8 cellular contexts compared by ENCODE assay signal in genomic region chr1:21232044-21232443, GRCh38. TPM values are rescaled to one million over a fixed set of nuclear protein-coding genes. Genes with fewer than 3 reads are reported as not detected.
DNase-seq lines count a peak whose midpoint lies in the region; ATAC-seq and TF ChIP-seq lines count a peak whose summit lies in the region.

No MANE protein-coding gene starts in this region.

- peak; percentile 92 for TF ChIP-seq RAD21 in neural cell (conservative IDR thresholded peaks at IDR 0.05)

- H3K9me3 Mint-ChIP-seq in WTC11 = no peaks in the 10 kb centered on the region

- no peaks in the 10 kb centered on the region for H3K27me3 ChIP-seq in neural cell (ENCODE audit: insufficient read depth, low read depth, low read length)

- POLR2A ChIA-PET in WTC11 (lab: Charles Lee) = no interaction called here

- H3K9me2 ChIP-seq in neural cell (ENCODE audit: insufficient read depth, low read length) = no peaks in the 10 kb centered on the region

- no peaks in the 10 kb centered on the region for H3K9me3 ChIP-seq in neural cell (ENCODE audit: low read length)

- H3K27ac ChIP-seq in neural cell (ENCODE audit: low read length) = no peak overlapping the region

- H3K79me2 ChIP-seq in neural cell (replicated peaks; ENCODE audit: insufficient read depth, low read length) = no peaks in the 10 kb centered on the region

- no peak overlapping the region for H3K27ac Mint-ChIP-seq in WTC11

- peaks cover 14% of the 10 kb centered on the region for H3K36me3 Mint-ChIP-seq in WTC11

- CTCF ChIA-PET in WTC11 (lab: Charles Lee) = interaction anchor here (0.8 to 5.1 kb wide), 20 partner anchors 9 to 390 kb away, joined by 3 to 115 read pairs (median 4); no protein-coding TSS in a partner anchor

- no peaks in the 10 kb centered on the region for H3F3A ChIP-seq in neural cell (ENCODE audit: insufficient read depth, low read length, poor library complexity, severe bottlenecking)

- H3K27me3 Mint-ChIP-seq in WTC11 (ENCODE audit: low read depth) = no peaks in the 10 kb centered on the region

- no peak overlapping the region for H3K4me2 ChIP-seq in neural cell (ENCODE audit: low read length)

- no peak for TF ChIP-seq EP300 in neural cell (conservative IDR thresholded peaks at IDR 0.05; ENCODE audit: poor library complexity, severe bottlenecking)

- peak; percentile 69 for DNase-seq in AG08396 (ENCODE audit: low spot score)
- DNase-seq in GM04504 (ENCODE audit: low read depth) = peak; percentile 37
- DNase-seq in NCI-H2029 (lab: John Stamatoyannopoulos, UW) = peak; percentile 5
- peak; percentile 37 for DNase-seq in WTC11 (ENCODE audit: low spot score)
- DNase-seq in fibroblast of mammary gland (ENCODE audit: low read depth) = peak; percentile 69

- no peaks in the 10 kb centered on the region for H4K20me1 ChIP-seq in neural cell (ENCODE audit: insufficient read depth)

- TF ChIP-seq CTCF in WTC11 (IDR thresholded peaks at IDR 0.05) (peak; percentile 65), fibroblast of mammary gland (conservative IDR thresholded peaks at IDR 0.05; ENCODE audit: control insufficient read depth, insufficient read depth, low read depth, low read length) (peak; percentile 77), neural cell (IDR thresholded peaks at IDR 0.05; ENCODE audit: poor library complexity, severe bottlenecking) (peak; percentile 89)

- no peak overlapping the region for H3K9ac ChIP-seq in neural cell (ENCODE audit: low read length)

- H3K36me3 ChIP-seq in neural cell (ENCODE audit: insufficient read depth, low read length) = no peaks in the 10 kb centered on the region

- no peak overlapping the region for H2AFZ ChIP-seq in neural cell (ENCODE audit: low read depth, low read length)

- no peak overlapping the region for H3K4me3 ChIP-seq in fibroblast of mammary gland (ENCODE audit: control insufficient read depth, low read depth, low read length)
- H3K4me3 ChIP-seq in neural cell (ENCODE audit: low read length) = no peak overlapping the region

- H3K4me3 Mint-ChIP-seq in WTC11 = no peak overlapping the region

- peak; percentile 66 for ATAC-seq in WTC11
- no peak for ATAC-seq in HG03095 (IDR thresholded peaks at IDR 0.05; ENCODE audit: unreplicated experiment)
- no peak for ATAC-seq in GM21786 (IDR thresholded peaks at IDR 0.05; ENCODE audit: unreplicated experiment)

- peaks cover 6% of the 10 kb centered on the region; the same call in 1 of the 2 replicates for H3K4me1 Mint-ChIP-seq in WTC11

TF ChIP-seq in WTC11, 78 proteins besides CTCF, POLR2A, EP300 and RAD21 (continues in another document):
- TF ChIP-seq HMGXB4 (CRISPR knock-in tag; IDR thresholded peaks at IDR 0.05) (no peak), SP1 (CRISPR knock-in tag; conservative IDR thresholded peaks at IDR 0.05) (no peak), ARID4B (CRISPR knock-in tag; IDR thresholded peaks at IDR 0.05; ENCODE audit: borderline replicate concordance) (no peak), ZNF138 (CRISPR knock-in tag; conservative IDR thresholded peaks at IDR 0.05) (no peak), NR3C1 (CRISPR knock-in tag; conservative IDR thresholded peaks at IDR 0.05; ENCODE audit: low read depth) (no peak)

TF ChIP-seq in neural cell, 6 proteins besides CTCF, POLR2A, EP300 and RAD21:
- TF ChIP-seq SMC3 (conservative IDR thresholded peaks at IDR 0.05; ENCODE audit: poor library complexity) = peak; percentile 95
- TF ChIP-seq REST (IDR thresholded peaks at IDR 0.05; ENCODE audit: borderline replicate concordance) = no peak

RNA-seq across cellular contexts. Expression of gene EIF4G3, which starts 55.3 kb away (rescaled TPM):
- 76.7 to 78.8 TPM (median 77.7 TPM) in 3 replicates for total RNA-seq in WTC11 (2021)
- 56.9 and 58.3 TPM in 2 replicates for polyA plus RNA-seq in neural cell
- polyA minus RNA-seq in neural cell = 83.8 and 88.3 TPM in 2 replicates

RNA-seq across cellular contexts. Expression of gene ECE1, which starts 58.2 kb away (rescaled TPM):
- 40.6 to 45.0 TPM (median 42.0 TPM) in 3 replicates for total RNA-seq in WTC11 (2021)
- polyA plus RNA-seq in neural cell = 7.8 and 10.1 TPM in 2 replicates
- 13.9 and 15.5 TPM in 2 replicates for polyA minus RNA-seq in neural cell

Comparison
In these comparisons a context has a peak if more than half of its experiments do, and no peak if none do; other contexts are left out.
1. DNase-seq: peak in every context shown above with its lines; median percentile 69 in AG08396; 69 in fibroblast of mammary gland; 37 in GM04504; 37 in WTC11; 5 in NCI-H2029.